ENCODE assay signal across 10 cellular contexts in the genomic region with DNA sequence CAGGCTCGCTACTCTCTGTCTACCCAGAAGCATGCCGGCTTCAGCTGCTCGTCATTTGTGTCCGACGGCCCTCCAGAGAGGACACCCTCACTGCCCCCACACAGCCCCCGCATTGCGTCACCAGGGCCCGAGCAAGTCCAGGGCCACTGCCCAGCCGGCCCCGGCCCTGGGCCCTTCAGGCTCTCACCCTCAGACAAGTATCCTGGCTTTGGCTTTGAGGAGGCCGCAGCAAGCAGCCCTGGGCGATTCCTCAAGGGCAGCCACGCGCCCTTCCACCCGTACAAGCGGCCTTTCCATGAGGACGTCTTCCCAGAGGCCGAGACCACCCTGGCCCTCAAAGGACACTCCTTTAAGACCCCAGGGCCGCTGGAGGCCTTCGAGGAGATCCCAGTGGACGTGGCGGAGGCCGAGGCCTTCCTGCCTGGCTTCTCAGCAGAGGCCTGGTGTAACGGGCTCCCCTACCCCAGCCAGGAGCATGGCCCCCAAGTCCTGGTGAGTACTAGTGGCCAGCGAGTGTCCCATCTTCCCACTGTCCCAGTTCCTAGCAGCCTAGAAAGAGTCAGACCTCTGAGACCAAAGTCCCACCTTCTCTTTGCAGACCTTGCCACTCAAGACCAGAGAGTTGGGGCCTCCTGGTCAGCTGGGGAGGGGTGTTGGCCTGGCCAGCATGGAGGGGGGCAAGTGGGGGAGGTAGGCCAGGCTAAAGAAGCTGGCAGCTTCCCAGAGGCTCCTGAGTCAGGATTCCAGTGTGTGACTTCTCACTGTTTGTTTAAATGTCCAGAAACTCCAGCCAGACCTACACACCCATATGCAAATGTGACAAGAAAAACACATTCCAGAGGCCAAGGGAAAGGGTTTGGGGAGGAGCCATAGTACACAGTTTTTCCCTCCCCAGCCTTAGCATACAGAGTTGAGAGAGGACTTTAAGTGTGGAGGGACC. TPM values are rescaled to one million over a fixed set of nuclear protein-coding genes. Genes with fewer than 3 reads are reported as not detected.
DNase-seq lines count a peak whose midpoint lies in the region; ATAC-seq and TF ChIP-seq lines count a peak whose summit lies in the region.
"Had no signal": no experiment of that assay in that cellular context is flagged by ENCODE, and none has a peak within 500 bp of the region (broad histone marks: within the 10 kb centered on the region; RNA-seq: fewer than 3 reads in every experiment).

No MANE protein-coding gene starts in this region.

- peak overlapping the region; percentile 39 for H3K4me3 Mint-ChIP-seq in Caco-2 (ENCODE audit: unreplicated experiment)

- peaks cover 22% of the 10 kb centered on the region for H3K4me1 Mint-ChIP-seq in Caco-2 (ENCODE audit: low read depth, unreplicated experiment)

- H3K36me3 ChIP-seq in Caco-2 (ENCODE audit: control insufficient read depth, insufficient read depth, low read length), result no peaks in the 10 kb centered on the region
- H3K36me3 ChIP-seq in parathyroid adenoma (ENCODE audit: control insufficient read depth, insufficient read depth, low read length), result no peaks in the 10 kb centered on the region

- H3K27ac Mint-ChIP-seq in Caco-2 (ENCODE audit: unreplicated experiment), result peak overlapping the region; percentile 97

- TSS peak; percentile 29 for BruUV-seq in Caco-2 (replicated peaks; lab: Mats Ljungman, UMichigan)

- no peaks in the 10 kb centered on the region for H3K9me3 ChIP-seq in Caco-2
- H3K9me3 ChIP-seq in parathyroid adenoma (ENCODE audit: control insufficient read depth, low read length), result no peaks in the 10 kb centered on the region

- no peak overlapping the region for H3K4me3 ChIP-seq in Caco-2 (ENCODE audit: low read depth, low read length)
- H3K4me3 ChIP-seq in fibroblast of mammary gland (ENCODE audit: control insufficient read depth, low read depth, low read length), result no peak overlapping the region
- H3K4me3 ChIP-seq in parathyroid adenoma (ENCODE audit: low read depth, low read length), result no peak overlapping the region

- no peaks in the 10 kb centered on the region for H3K79me2 ChIP-seq in parathyroid adenoma

- H3K36me3 Mint-ChIP-seq in Caco-2 (ENCODE audit: insufficient read depth, unreplicated experiment), result peaks cover 7% of the 10 kb centered on the region

- peak overlapping the region; percentile 48 for H2AFZ ChIP-seq in parathyroid adenoma

- H3K9me3 Mint-ChIP-seq in Caco-2 (ENCODE audit: unreplicated experiment), result no peaks in the 10 kb centered on the region

- POLR2A ChIA-PET in Caco-2 (lab: Charles Lee), result interaction anchor here (1.0 to 1.4 kb wide), 2 partner anchors 47 to 77 kb away, joined by 3 read pairs; a partner anchor contains a TSS

- no peaks in the 10 kb centered on the region for H3K27me3 ChIP-seq in Caco-2 (replicated peaks; ENCODE audit: control insufficient read depth, insufficient read depth, low read length)
- H3K27me3 ChIP-seq in parathyroid adenoma (ENCODE audit: control insufficient read depth, insufficient read depth, low read length), result no peaks in the 10 kb centered on the region

- no peaks in the 10 kb centered on the region for H3K27me3 Mint-ChIP-seq in Caco-2 (ENCODE audit: insufficient read depth, unreplicated experiment)

- no peak overlapping the region for H3K9ac ChIP-seq in parathyroid adenoma

- ATAC-seq in HG03175 (IDR thresholded peaks at IDR 0.05; ENCODE audit: unreplicated experiment), result no peak
- ATAC-seq: stimulated activated naive CD8-positive, alpha-beta T cell treated with anti-CD3 and anti-CD28 coated beads, Interleukin-15, Interleukin-2, amounts not matched to agents 100 U/mL and 50 U/mL, for 24 hours had no signal

- no peak for TF ChIP-seq CTCF in Caco-2 (IDR thresholded peaks at IDR 0.05; ENCODE audit: insufficient read depth in 1 of 2, low read depth in 1 of 2, low read length in 1 of 2, severe bottlenecking in 1 of 2, unreplicated experiment in 1 of 2)
- no peak for TF ChIP-seq CTCF in fibroblast of mammary gland (conservative IDR thresholded peaks at IDR 0.05; ENCODE audit: control insufficient read depth, insufficient read depth, low read depth, low read length)
- TF ChIP-seq CTCF in parathyroid adenoma (IDR thresholded peaks at IDR 0.05), result no peak

- intact Hi-C loops in Caco-2 (cut with micrococcal nuclease; ENCODE audit: unreplicated experiment), result loop anchor here (1.0 kb wide), 2 partner anchors 16 to 49 kb away; no protein-coding TSS in a partner anchor

- H3K4me2 ChIP-seq in parathyroid adenoma (ENCODE audit: low read length), result no peak overlapping the region

- H3K4me1 ChIP-seq in Caco-2 (peaks cover 37% of the 10 kb centered on the region), parathyroid adenoma (peaks cover 21% of the 10 kb centered on the region)

- no peak overlapping the region for H3K27ac ChIP-seq in parathyroid adenoma

- CTCF ChIA-PET in Caco-2 (lab: Charles Lee), result interaction anchor here (0.5 to 1.2 kb wide), 2 partner anchors 13 to 14 kb away, joined by 3 to 4 read pairs; no protein-coding TSS in a partner anchor

- DNase-seq in Caco-2 (peak; percentile 81 to 92), NCI-H526 (lab: John Stamatoyannopoulos, UW) (peak; percentile 48 to 79), fibroblast of mammary gland (ENCODE audit: low read depth) (peak; percentile 22), retina (no peak), GDM1 (lab: John Stamatoyannopoulos, UW) (no peak), iPS-NIHi11 (ENCODE audit: low spot score) (no peak)
- DNase-seq: activated CD4-positive, alpha-beta T cell treated with anti-CD3 and anti-CD28 coated beads for 48 hours; stimulated activated naive CD8-positive, alpha-beta T cell treated with anti-CD3 and anti-CD28 coated beads, Interleukin-15, Interleukin-2, amounts not matched to agents 100 U/mL and 50 U/mL, for 24 hours had no signal

RNA-seq across cellular contexts. Expression of a gene that starts 18.6 kb away (rescaled TPM):
- 0.26 and 0.48 TPM in 2 replicates for total RNA-seq in Caco-2 (2022)

RNA-seq across cellular contexts. Expression of a gene that starts 27.7 kb away (rescaled TPM):
- total RNA-seq in Caco-2 (2022), result 40.5 and 41.3 TPM in 2 replicates

RNA-seq across cellular contexts. Expression of a gene that starts 46.6 kb away (rescaled TPM):
- total RNA-seq in Caco-2 (2022), result 78.2 and 99.6 TPM in 2 replicates

RNA-seq across cellular contexts. Expression of a gene that starts 51.3 kb away (rescaled TPM):
- 0.42 and 0.57 TPM in 2 replicates for total RNA-seq in Caco-2 (2022)

RNA-seq across cellular contexts. Expression of a gene that starts 51.9 kb away (rescaled TPM):
- total RNA-seq in Caco-2 (2022), result 16.3 and 17.7 TPM in 2 replicates

Comparison
In these comparisons a context has a peak if more than half of its experiments do, and no peak if none do; other contexts are left out.
1. DNase-seq: peak in Caco-2 (2 of 2), NCI-H526 (2 of 2) and fibroblast of mammary gland (single experiment); none in retina (single experiment), GDM1 (single experiment) and iPS-NIHi11 (single experiment).